ENCODE assay signal across 28 cellular contexts in the genomic region with DNA sequence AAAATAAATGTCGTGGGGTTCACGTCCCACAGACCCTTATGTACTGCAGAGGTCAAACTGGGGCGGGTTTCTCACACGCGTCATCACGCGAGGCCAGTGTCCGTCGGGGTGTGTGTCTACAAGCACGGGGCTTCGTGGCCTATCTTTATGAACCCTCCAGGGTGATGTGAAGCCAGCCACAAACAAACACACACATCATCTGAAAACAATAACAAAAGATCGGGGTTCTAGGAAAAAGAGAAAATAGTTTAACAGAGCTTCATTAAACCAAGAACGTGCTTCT. TPM values are rescaled to one million over a fixed set of nuclear protein-coding genes. Genes with fewer than 3 reads are reported as not detected.
"Had no signal": no experiment of that assay in that cellular context is flagged by ENCODE, and none has a peak within 500 bp of the region (broad histone marks: within the 10 kb centered on the region; RNA-seq: fewer than 3 reads in every experiment).

No MANE protein-coding gene starts in this region.

- H3K27ac ChIP-seq: ascending aorta, cardiac muscle cell, PC-9, RWPE1, WERI-Rb-1 had no signal

- H3K36me3 ChIP-seq: ascending aorta, cardiac muscle cell, WERI-Rb-1 had no signal

- H3K27me3 ChIP-seq: ascending aorta, cardiac muscle cell had no signal

- H3K4me3 ChIP-seq: ascending aorta, cardiac muscle cell, K562, PC-9 had no signal

- H3K4me1 Mint-ChIP-seq: activated CD4-positive, alpha-beta T cell treated with anti-CD3 and anti-CD28 coated beads, Interleukin-2, amount 10 ng/mL, durations not matched to agents 24 days and 14 days; activated naive CD4-positive, alpha-beta T cell treated with anti-CD3 and anti-CD28 coated beads, Interleukin-2, amount 10 ng/mL, durations not matched to agents 7 days and 5 days had no signal

- FAIRE-seq: K562, RCC 7860 had no signal

- ATAC-seq: activated CD8-positive, alpha-beta T cell treated with anti-CD3 and anti-CD28 coated beads for 36 hours; Right ventricle myocardium inferior had no signal

- DNase-seq: activated CD4-positive, alpha-beta T cell treated with anti-CD3 and anti-CD28 coated beads, Interleukin-2, amount 10 ng/mL, durations not matched to agents 24 days and 14 days; activated CD4-positive, alpha-beta T cell treated with anti-CD3 and anti-CD28 coated beads, Interleukin-2, amount 50 U/mL, for 4 hours; activated CD8-positive, alpha-beta T cell treated with anti-CD3 and anti-CD28 coated beads for 36 hours; activated naive CD4-positive, alpha-beta T cell treated with anti-CD3 and anti-CD28 coated beads, Interleukin-2, amount 10 ng/mL, durations not matched to agents 7 days and 5 days; amygdala; NCI-H1092 treated with DMSO at 0.1 percent for 48 hours; NCI-H1417; NCI-H146; NCI-H187; NCI-H2029 treated with DMSO at 0.1 percent for 48 hours; NCI-H2107; NCI-H2171; NCI-H510A; NCI-H526; NCI-H748 treated with DMSO at 0.1 percent for 48 hours; PC-9; SW 1271; T-helper 1 cell; T1000; WERI-Rb-1 had no signal

- H3K9me3 Mint-ChIP-seq: activated naive CD4-positive, alpha-beta T cell treated with anti-CD3 and anti-CD28 coated beads, Interleukin-2, amount 10 ng/mL, durations not matched to agents 7 days and 5 days; activated T-helper 2 cell treated with anti-CD3 and anti-CD28 coated beads, Interferon-gamma antibody, Interleukin-2, Interleukin-4, amounts not matched to agents 10 μg/mL and 5 μg/mL and 100 μg/mL, durations not matched to agents 14 hours and 24 hours and 36 hours had no signal

- H3K36me3 Mint-ChIP-seq: activated naive CD4-positive, alpha-beta T cell treated with anti-CD3 and anti-CD28 coated beads, Interleukin-2, amount 10 ng/mL, durations not matched to agents 7 days and 5 days had no signal

- H3K9me3 ChIP-seq: ascending aorta had no signal

- H3K27me3 Mint-ChIP-seq: activated CD4-positive, alpha-beta T cell treated with anti-CD3 and anti-CD28 coated beads, Interleukin-2, amount 10 ng/mL, durations not matched to agents 24 days and 14 days; activated CD8-positive, alpha-beta T cell treated with anti-CD3 and anti-CD28 coated beads for 36 hours; activated naive CD4-positive, alpha-beta T cell treated with anti-CD3 and anti-CD28 coated beads, Interleukin-2, amount 10 ng/mL, durations not matched to agents 7 days and 5 days; activated naive CD8-positive, alpha-beta T cell had no signal

- H3K27ac Mint-ChIP-seq: activated CD4-positive, alpha-beta T cell treated with anti-CD3 and anti-CD28 coated beads, Interleukin-2, amount 10 ng/mL, durations not matched to agents 24 days and 14 days; activated CD8-positive, alpha-beta T cell treated with anti-CD3 and anti-CD28 coated beads for 36 hours; activated naive CD4-positive, alpha-beta T cell treated with anti-CD3 and anti-CD28 coated beads, Interleukin-2, amount 10 ng/mL, durations not matched to agents 7 days and 5 days; activated naive CD8-positive, alpha-beta T cell; activated T-helper 2 cell treated with anti-CD3 and anti-CD28 coated beads, Interferon-gamma antibody, Interleukin-2, Interleukin-4, amounts not matched to agents 10 μg/mL and 5 μg/mL and 100 μg/mL, durations not matched to agents 14 hours and 24 hours and 36 hours had no signal

- H3K4me3 Mint-ChIP-seq: activated CD4-positive, alpha-beta T cell treated with anti-CD3 and anti-CD28 coated beads, Interleukin-2, amount 10 ng/mL, durations not matched to agents 24 days and 14 days; activated CD8-positive, alpha-beta T cell treated with anti-CD3 and anti-CD28 coated beads for 36 hours; activated naive CD4-positive, alpha-beta T cell treated with anti-CD3 and anti-CD28 coated beads, Interleukin-2, amount 10 ng/mL, durations not matched to agents 7 days and 5 days; activated naive CD8-positive, alpha-beta T cell had no signal

RNA-seq across cellular contexts. Expression of gene LDLRAD4, which starts 23.3 kb away (rescaled TPM):
- total RNA-seq: K562 had no signal
